Comparison of ENCODE assay signal across 1 cellular context in the genomic region with DNA sequence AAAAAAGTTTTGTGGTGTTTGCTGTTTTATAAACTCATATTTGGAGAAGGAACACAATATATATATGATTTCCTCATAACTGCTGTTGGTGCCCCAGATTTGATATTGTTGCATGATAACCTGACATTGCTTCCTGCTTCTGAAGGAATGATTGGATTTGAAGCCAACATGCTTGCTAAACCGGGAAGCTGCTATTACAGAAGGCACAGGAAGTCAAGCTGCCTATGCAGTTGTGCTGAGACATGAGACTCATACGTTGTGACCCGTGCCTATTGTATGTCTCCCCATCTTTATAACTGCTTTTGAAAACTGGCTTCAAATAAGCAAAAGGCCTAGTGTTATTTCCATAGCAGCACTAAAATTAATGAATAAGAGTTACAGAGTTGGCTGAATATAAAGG.
TF ChIP-seq lines count a peak whose summit lies in the region.

No MANE protein-coding gene starts in this region.

TF ChIP-seq in SK-N-SH, 30 proteins besides CTCF, POLR2A, EP300 and RAD21 (continued from another document):
- TF ChIP-seq CHD2 (IDR thresholded peaks at IDR 0.05; ENCODE audit: low read length, partially characterized antibody) (no peak), RFX5 (IDR thresholded peaks at IDR 0.05; ENCODE audit: low read length) (no peak), TCF12 (IDR thresholded peaks at IDR 0.05) (no peak)
